In the genomic region with DNA sequence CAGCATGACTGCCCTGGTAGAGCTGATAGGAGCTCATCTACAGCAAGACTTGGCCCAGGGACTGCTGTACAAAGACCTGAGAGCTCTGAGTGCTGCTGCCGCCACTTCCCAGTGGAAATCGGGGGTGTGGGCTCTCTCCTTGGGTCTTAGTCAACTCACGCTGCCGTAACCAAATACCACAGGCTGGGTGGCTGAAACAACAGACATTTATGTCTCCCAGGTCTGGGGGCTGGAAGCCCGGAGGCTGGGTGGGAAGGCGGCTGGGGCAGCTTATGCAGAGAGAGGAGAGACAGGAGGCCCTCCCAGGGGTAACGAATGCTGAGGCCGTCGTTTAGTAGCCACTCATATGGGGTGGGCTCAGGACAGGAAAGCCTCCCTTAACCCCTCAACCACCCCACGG, we compare ENCODE assay signal across 1 cellular context.
TF ChIP-seq lines count a peak whose summit lies in the region.

No MANE protein-coding gene starts in this region.

TF ChIP-seq in GM23338, 12 proteins besides CTCF, POLR2A, EP300 and RAD21 (continued from another document):
- TF ChIP-seq, protein P1, sequence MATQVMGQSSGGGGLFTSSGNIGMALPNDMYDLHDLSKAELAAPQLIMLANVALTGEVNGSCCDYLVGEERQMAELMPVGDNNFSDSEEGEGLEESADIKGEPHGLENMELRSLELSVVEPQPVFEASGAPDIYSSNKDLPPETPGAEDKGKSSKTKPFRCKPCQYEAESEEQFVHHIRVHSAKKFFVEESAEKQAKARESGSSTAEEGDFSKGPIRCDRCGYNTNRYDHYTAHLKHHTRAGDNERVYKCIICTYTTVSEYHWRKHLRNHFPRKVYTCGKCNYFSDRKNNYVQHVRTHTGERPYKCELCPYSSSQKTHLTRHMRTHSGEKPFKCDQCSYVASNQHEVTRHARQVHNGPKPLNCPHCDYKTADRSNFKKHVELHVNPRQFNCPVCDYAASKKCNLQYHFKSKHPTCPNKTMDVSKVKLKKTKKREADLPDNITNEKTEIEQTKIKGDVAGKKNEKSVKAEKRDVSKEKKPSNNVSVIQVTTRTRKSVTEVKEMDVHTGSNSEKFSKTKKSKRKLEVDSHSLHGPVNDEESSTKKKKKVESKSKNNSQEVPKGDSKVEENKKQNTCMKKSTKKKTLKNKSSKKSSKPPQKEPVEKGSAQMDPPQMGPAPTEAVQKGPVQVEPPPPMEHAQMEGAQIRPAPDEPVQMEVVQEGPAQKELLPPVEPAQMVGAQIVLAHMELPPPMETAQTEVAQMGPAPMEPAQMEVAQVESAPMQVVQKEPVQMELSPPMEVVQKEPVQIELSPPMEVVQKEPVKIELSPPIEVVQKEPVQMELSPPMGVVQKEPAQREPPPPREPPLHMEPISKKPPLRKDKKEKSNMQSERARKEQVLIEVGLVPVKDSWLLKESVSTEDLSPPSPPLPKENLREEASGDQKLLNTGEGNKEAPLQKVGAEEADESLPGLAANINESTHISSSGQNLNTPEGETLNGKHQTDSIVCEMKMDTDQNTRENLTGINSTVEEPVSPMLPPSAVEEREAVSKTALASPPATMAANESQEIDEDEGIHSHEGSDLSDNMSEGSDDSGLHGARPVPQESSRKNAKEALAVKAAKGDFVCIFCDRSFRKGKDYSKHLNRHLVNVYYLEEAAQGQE (IDR thresholded peaks at IDR 0.05; ENCODE audit: unreplicated experiment): no peak
- TF ChIP-seq EZH2phosphoT487 (IDR thresholded peaks at IDR 0.05; ENCODE audit: unreplicated experiment) (no peak), ZNF114 (CRISPR knock-in tag; IDR thresholded peaks at IDR 0.05) (no peak)
- TF ChIP-seq, protein P2, sequence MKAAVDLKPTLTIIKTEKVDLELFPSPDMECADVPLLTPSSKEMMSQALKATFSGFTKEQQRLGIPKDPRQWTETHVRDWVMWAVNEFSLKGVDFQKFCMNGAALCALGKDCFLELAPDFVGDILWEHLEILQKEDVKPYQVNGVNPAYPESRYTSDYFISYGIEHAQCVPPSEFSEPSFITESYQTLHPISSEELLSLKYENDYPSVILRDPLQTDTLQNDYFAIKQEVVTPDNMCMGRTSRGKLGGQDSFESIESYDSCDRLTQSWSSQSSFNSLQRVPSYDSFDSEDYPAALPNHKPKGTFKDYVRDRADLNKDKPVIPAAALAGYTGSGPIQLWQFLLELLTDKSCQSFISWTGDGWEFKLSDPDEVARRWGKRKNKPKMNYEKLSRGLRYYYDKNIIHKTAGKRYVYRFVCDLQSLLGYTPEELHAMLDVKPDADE (IDR thresholded peaks at IDR 0.05): no peak
